11 cellular contexts compared by ENCODE assay signal in genomic region chr2:127174977-127175376, GRCh38. TPM values are rescaled to one million over a fixed set of nuclear protein-coding genes. Genes with fewer than 3 reads are reported as not detected.
DNase-seq lines count a peak whose midpoint lies in the region; ATAC-seq and TF ChIP-seq lines count a peak whose summit lies in the region.
"Had no signal": no experiment of that assay in that cellular context is flagged by ENCODE, and none has a peak within 500 bp of the region (broad histone marks: within the 10 kb centered on the region; RNA-seq: fewer than 3 reads in every experiment).

No MANE protein-coding gene starts in this region.

- BruUV-seq in MCF 10A (replicated peaks; lab: Mats Ljungman, UMichigan) (no TSS peak), mammary epithelial cell (replicated peaks; lab: Mats Ljungman, UMichigan) (no TSS peak)

- H3K9me3 ChIP-seq in mammary epithelial cell (replicated peaks; ENCODE audit: insufficient read depth, low read length) (no peaks in the 10 kb centered on the region), aorta (ENCODE audit: control insufficient read depth, low read length) (no peaks in the 10 kb centered on the region)

- H3K4me1 ChIP-seq in mammary epithelial cell (ENCODE audit: insufficient read depth, low read length) = no peaks in the 10 kb centered on the region
- no peaks in the 10 kb centered on the region for H3K4me1 ChIP-seq in aorta (ENCODE audit: control insufficient read depth in 1 of 2, insufficient read depth in 2 of 2, low read length in 2 of 2)

- no peak overlapping the region for H2AFZ ChIP-seq in mammary epithelial cell (ENCODE audit: low read depth, low read length)

- H3K27ac Mint-ChIP-seq in MCF 10A (ENCODE audit: low read depth, unreplicated experiment) = peak overlapping the region; percentile 41
- no peak overlapping the region for H3K27ac Mint-ChIP-seq in activated T-helper 1 cell treated with anti-CD3 and anti-CD28 coated beads, Interleukin-12 subunit alpha, Interleukin-12 subunit beta, Interleukin-2, Interleukin-4 antibody, amounts not matched to agents 30 ng/mL and 10 ng/mL and 1 ng/mL, durations not matched to agents 14 hours and 24 hours and 36 hours
- H3K27ac Mint-ChIP-seq: activated naive CD8-positive, alpha-beta T cell treated with anti-CD3 and anti-CD28 coated beads, Interleukin-2, amount 50 U/mL, for 24 hours had no signal

- H3K27ac ChIP-seq in mammary epithelial cell (ENCODE audit: insufficient read depth, low read depth, low read length) = no peak overlapping the region
- no peak overlapping the region for H3K27ac ChIP-seq in aorta (ENCODE audit: low read depth in 1 of 2, low read length in 2 of 2)
- H3K27ac ChIP-seq: C4-2B had no signal

- intact Hi-C loops in MCF 10A (cut with micrococcal nuclease) = loop anchor here (2.0 kb wide), 1 partner anchor 110 kb away; no protein-coding TSS in a partner anchor
- intact Hi-C loops in mammary epithelial cell (cut with micrococcal nuclease) = loop anchor here (1.0 kb wide), 1 partner anchor 107 kb away; no protein-coding TSS in a partner anchor
- intact Hi-C loops in aorta (cut with DNase I) = no loop called here
- intact Hi-C loops in activated T-helper 1 cell treated with anti-CD3 and anti-CD28 coated beads, Interleukin-12 subunit alpha, Interleukin-12 subunit beta, Interleukin-2, Interleukin-4 antibody, amounts not matched to agents 30 ng/mL and 10 ng/mL and 1 ng/mL, durations not matched to agents 14 hours and 24 hours and 36 hours (cut with micrococcal nuclease) = no loop called here

- 57% methylated on average over 8 of the region's 8 CpGs for WGBS in mammary epithelial cell (ENCODE audit: low coverage, missing lambda C conversion rate)
- 15 to 17% methylated on average over 8 of the region's 8 CpGs for WGBS in aorta, 2 donors

- H3K9ac ChIP-seq in mammary epithelial cell (ENCODE audit: insufficient read depth, low read length) = no peak overlapping the region

- in situ Hi-C loops in mammary epithelial cell (cut with MboI; ENCODE audit: low sequenced_read_pairs in 2 of 2) = no loop called here

- H3K4me1 Mint-ChIP-seq in MCF 10A (ENCODE audit: insufficient read depth, unreplicated experiment) = peaks cover 23% of the 10 kb centered on the region
- H3K4me1 Mint-ChIP-seq in activated T-helper 1 cell treated with anti-CD3 and anti-CD28 coated beads, Interleukin-12 subunit alpha, Interleukin-12 subunit beta, Interleukin-2, Interleukin-4 antibody, amounts not matched to agents 30 ng/mL and 10 ng/mL and 1 ng/mL, durations not matched to agents 14 hours and 24 hours and 36 hours (ENCODE audit: low read depth) = no peaks in the 10 kb centered on the region
- H3K4me1 Mint-ChIP-seq: activated naive CD8-positive, alpha-beta T cell treated with anti-CD3 and anti-CD28 coated beads, Interleukin-2, amount 50 U/mL, for 24 hours had no signal

- H3K79me2 ChIP-seq in mammary epithelial cell (ENCODE audit: insufficient read depth, low read length) = no peaks in the 10 kb centered on the region

- H3K36me3 ChIP-seq in mammary epithelial cell (ENCODE audit: insufficient read depth, low read length) = no peaks in the 10 kb centered on the region
- H3K36me3 ChIP-seq in aorta (ENCODE audit: control insufficient read depth in 1 of 2, insufficient read depth in 2 of 2, low read length in 1 of 2) = no peaks in the 10 kb centered on the region

- H3K4me2 ChIP-seq in mammary epithelial cell (ENCODE audit: insufficient read depth, low read depth, low read length) = no peak overlapping the region

- ATAC-seq in aorta (ENCODE audit: low FRiP score) = peak; percentile 49
- ATAC-seq: activated naive CD8-positive, alpha-beta T cell treated with anti-CD3 and anti-CD28 coated beads, Interleukin-2, amount 50 U/mL, for 24 hours had no signal

- POLR2A ChIA-PET in MCF 10A (lab: Yijun Ruan, JAX) = no interaction called here

- no peaks in the 10 kb centered on the region for H3K27me3 ChIP-seq in mammary epithelial cell (ENCODE audit: insufficient read depth, low read length)
- no peaks in the 10 kb centered on the region for H3K27me3 ChIP-seq in aorta (ENCODE audit: control insufficient read depth in 1 of 2, insufficient read depth in 2 of 2, low read length in 1 of 2)

- H3K9me3 Mint-ChIP-seq in MCF 10A (ENCODE audit: unreplicated experiment) = peaks cover 8% of the 10 kb centered on the region
- H3K9me3 Mint-ChIP-seq in activated T-helper 1 cell treated with anti-CD3 and anti-CD28 coated beads, Interleukin-12 subunit alpha, Interleukin-12 subunit beta, Interleukin-2, Interleukin-4 antibody, amounts not matched to agents 30 ng/mL and 10 ng/mL and 1 ng/mL, durations not matched to agents 14 hours and 24 hours and 36 hours = no peaks in the 10 kb centered on the region

- peaks cover 5% of the 10 kb centered on the region for H3K36me3 Mint-ChIP-seq in MCF 10A (ENCODE audit: insufficient read depth, unreplicated experiment)
- no peaks in the 10 kb centered on the region for H3K36me3 Mint-ChIP-seq in activated T-helper 1 cell treated with anti-CD3 and anti-CD28 coated beads, Interleukin-12 subunit alpha, Interleukin-12 subunit beta, Interleukin-2, Interleukin-4 antibody, amounts not matched to agents 30 ng/mL and 10 ng/mL and 1 ng/mL, durations not matched to agents 14 hours and 24 hours and 36 hours (ENCODE audit: low read depth)

- no peak overlapping the region for H3K4me3 ChIP-seq in mammary epithelial cell (replicated peaks in 1 of 3; ENCODE audit: insufficient read depth in 1 of 3, low read depth in 2 of 3, low read length in 3 of 3)
- H3K4me3 ChIP-seq in epithelial cell of esophagus (ENCODE audit: low read length) = no peak overlapping the region
- no peak overlapping the region for H3K4me3 ChIP-seq in aorta (ENCODE audit: low read length in 2 of 2)

- CTCF ChIA-PET in MCF 10A (lab: Yijun Ruan, JAX) (interaction anchor here (0.6 to 1.3 kb wide), 6 partner anchors 9 to 124 kb away, joined by 3 to 7 read pairs (median 3); no protein-coding TSS in a partner anchor), mammary epithelial cell (lab: Charles Lee; ENCODE audit: low non-redundant PET) (no interaction called here)

- H3K4me3 Mint-ChIP-seq in MCF 10A (ENCODE audit: unreplicated experiment) = no peak overlapping the region
- H3K4me3 Mint-ChIP-seq in activated T-helper 1 cell treated with anti-CD3 and anti-CD28 coated beads, Interleukin-12 subunit alpha, Interleukin-12 subunit beta, Interleukin-2, Interleukin-4 antibody, amounts not matched to agents 30 ng/mL and 10 ng/mL and 1 ng/mL, durations not matched to agents 14 hours and 24 hours and 36 hours = no peak overlapping the region
- H3K4me3 Mint-ChIP-seq: activated naive CD8-positive, alpha-beta T cell treated with anti-CD3 and anti-CD28 coated beads, Interleukin-2, amount 50 U/mL, for 24 hours had no signal

- no peaks in the 10 kb centered on the region for H4K20me1 ChIP-seq in mammary epithelial cell (ENCODE audit: insufficient read depth, low read length)

- dilution Hi-C loops in mammary epithelial cell (cut with HindIII; ENCODE audit: low sequenced_read_pairs) = loop anchor here (5.0 kb wide), 1 partner anchor 98 kb away; no protein-coding TSS in a partner anchor

- no peaks in the 10 kb centered on the region for H3K27me3 Mint-ChIP-seq in MCF 10A (ENCODE audit: insufficient read depth, unreplicated experiment)
- no peaks in the 10 kb centered on the region for H3K27me3 Mint-ChIP-seq in activated T-helper 1 cell treated with anti-CD3 and anti-CD28 coated beads, Interleukin-12 subunit alpha, Interleukin-12 subunit beta, Interleukin-2, Interleukin-4 antibody, amounts not matched to agents 30 ng/mL and 10 ng/mL and 1 ng/mL, durations not matched to agents 14 hours and 24 hours and 36 hours (ENCODE audit: insufficient read depth)
- H3K27me3 Mint-ChIP-seq: activated naive CD8-positive, alpha-beta T cell treated with anti-CD3 and anti-CD28 coated beads, Interleukin-2, amount 50 U/mL, for 24 hours had no signal

- TF ChIP-seq CTCF in MCF 10A (IDR thresholded peaks at IDR 0.05; ENCODE audit: unreplicated experiment) = no peak
- TF ChIP-seq CTCF in mammary epithelial cell (conservative IDR thresholded peaks at IDR 0.05 in 1 of 2, IDR thresholded peaks at IDR 0.05 in 1 of 2; ENCODE audit: extremely low read depth in 1 of 2, insufficient read depth in 1 of 2, low read depth in 1 of 2, low read length in 2 of 2) = no peak
- TF ChIP-seq CTCF in epithelial cell of esophagus (IDR thresholded peaks at IDR 0.05; ENCODE audit: insufficient read depth, low read depth, low read length, missing control alignments) = no peak

- peak; percentile 18 for DNase-seq in MCF 10A (ENCODE audit: unreplicated experiment)
- no peak for DNase-seq in mammary epithelial cell
- peak; percentile 32 for DNase-seq in epithelial cell of esophagus (ENCODE audit: low read depth)
- peak; percentile 51 for DNase-seq in mucosa of gallbladder (ENCODE audit: low spot score)
- no peak for DNase-seq in aorta
- DNase-seq in activated T-helper 1 cell treated with anti-CD3 and anti-CD28 coated beads, Interleukin-12 subunit alpha, Interleukin-12 subunit beta, Interleukin-2, Interleukin-4 antibody, amounts not matched to agents 30 ng/mL and 10 ng/mL and 1 ng/mL, durations not matched to agents 14 hours and 24 hours and 36 hours (ENCODE audit: low spot score) = no peak
- no peak for DNase-seq in stimulated activated CD4-positive, alpha-beta T cell treated with anti-CD3 and anti-CD28 coated beads, Interleukin-1b, Interleukin-23, amount 100 ng/mL, for 48 hours
- no peak for DNase-seq in central memory CD4-positive, alpha-beta T cell
- DNase-seq: activated naive CD8-positive, alpha-beta T cell treated with anti-CD3 and anti-CD28 coated beads, Interleukin-2, amount 50 U/mL, for 24 hours; Karpas-422 had no signal

RNA-seq across cellular contexts. Expression of gene CYP27C1, which starts 45.1 kb away (rescaled TPM):
- total RNA-seq in MCF 10A (2022) = 0.25 TPM in 1 of 2 replicates, not detected in the other
- 1 to 10 TPM in 1 of 2 donors, under 1 TPM in 1; 0.67 to 8.3 TPM for total RNA-seq in mammary epithelial cell
- 4.3 TPM for polyA plus RNA-seq in mammary epithelial cell
- 6.9 TPM for polyA minus RNA-seq in mammary epithelial cell
- 0.26 TPM for total RNA-seq in mucosa of gallbladder
- under 1 TPM; 0.16 to 0.42 TPM for total RNA-seq in aorta
- not detected for polyA plus RNA-seq in aorta
- total RNA-seq in activated T-helper 1 cell treated with anti-CD3 and anti-CD28 coated beads, Interleukin-12 subunit alpha, Interleukin-12 subunit beta, Interleukin-2, Interleukin-4 antibody, amounts not matched to agents 30 ng/mL and 10 ng/mL and 1 ng/mL, durations not matched to agents 14 hours and 24 hours and 36 hours = not detected in 2 replicates

Comparison
In these comparisons a context has a peak if more than half of its experiments do, and no peak if none do; other contexts are left out.
1. DNase-seq: peak in MCF 10A (single experiment), epithelial cell of esophagus (single experiment) and mucosa of gallbladder (single experiment); none in mammary epithelial cell (single experiment), aorta (0 of 2), activated T-helper 1 cell treated with anti-CD3 and anti-CD28 coated beads, Interleukin-12 subunit alpha, Interleukin-12 subunit beta, Interleukin-2, Interleukin-4 antibody, amounts not matched to agents 30 ng/mL and 10 ng/mL and 1 ng/mL, durations not matched to agents 14 hours and 24 hours and 36 hours (single experiment), stimulated activated CD4-positive, alpha-beta T cell treated with anti-CD3 and anti-CD28 coated beads, Interleukin-1b, Interleukin-23, amount 100 ng/mL, for 48 hours (single experiment) and central memory CD4-positive, alpha-beta T cell (single experiment).
2. intact Hi-C loops: an anchor here in MCF 10A (2.0 kb wide) and mammary epithelial cell (1.0 kb wide); none called in aorta and activated T-helper 1 cell treated with anti-CD3 and anti-CD28 coated beads, Interleukin-12 subunit alpha, Interleukin-12 subunit beta, Interleukin-2, Interleukin-4 antibody, amounts not matched to agents 30 ng/mL and 10 ng/mL and 1 ng/mL, durations not matched to agents 14 hours and 24 hours and 36 hours.